In genomic region chr2:170762760-170763159, GRCh38 we compare ENCODE assay signal across 39 cellular contexts. TPM values are rescaled to one million over a fixed set of nuclear protein-coding genes. Genes with fewer than 3 reads are reported as not detected.
"Had no signal": no experiment of that assay in that cellular context is flagged by ENCODE, and none has a peak within 500 bp of the region (broad histone marks: within the 10 kb centered on the region; RNA-seq: fewer than 3 reads in every experiment).

No MANE protein-coding gene starts in this region.

- H3K9me3 ChIP-seq: Peyer's patch, SJSA1, SK-N-SH had no signal

- FAIRE-seq: TTC549 had no signal

- H3K27me3 ChIP-seq: brain microvascular endothelial cell, cardiac muscle cell, Peyer's patch, SJSA1 had no signal

- ATAC-seq: activated CD8-positive, alpha-beta memory T cell treated with anti-CD3 and anti-CD28 coated beads, Interleukin-2, amount 10 ng/mL, durations not matched to agents 7 days and 5 days; activated T-cell treated with anti-CD3 and anti-CD28 coated beads, Interleukin-2, amount 50 U/mL, for 72 hours; activated T-helper 17 cell treated with anti-CD3 and anti-CD28 coated beads, Interleukin-2, amount 50 U/mL, for 72 hours; PC-3 had no signal

- H3K4me3 Mint-ChIP-seq: activated B cell treated with CpG ODN at 0.5 μM for 24 hours; activated CD4-positive, alpha-beta memory T cell treated with anti-CD3 and anti-CD28 coated beads, Interleukin-2, amount 10 ng/mL, durations not matched to agents 7 days and 5 days; activated CD8-positive, alpha-beta memory T cell treated with anti-CD3 and anti-CD28 coated beads, Interleukin-2, amount 10 ng/mL, durations not matched to agents 7 days and 5 days; activated naive CD8-positive, alpha-beta T cell treated with anti-CD3 and anti-CD28 coated beads for 36 hours; activated T-cell treated with anti-CD3 and anti-CD28 coated beads, Interleukin-2, amount 50 U/mL, for 72 hours; activated T-helper 17 cell treated with anti-CD3 and anti-CD28 coated beads, Interleukin-2, amount 50 U/mL, for 72 hours; central memory CD8-positive, alpha-beta T cell; T-helper 1 cell treated with Interleukin-12 subunit alpha and Interleukin-12 subunit beta and Interleukin-4 antibody, amounts not matched to agents 30 μg/mL and 1 μg/mL, for 36 hours; T-helper 2 cell treated with Interferon-gamma antibody and Interleukin-4, amounts not matched to agents 5 μg/mL and 100 μg/mL, for 36 hours had no signal

- H3K9me3 Mint-ChIP-seq: activated B cell treated with CpG ODN at 0.5 μM for 24 hours; activated CD4-positive, alpha-beta memory T cell treated with anti-CD3 and anti-CD28 coated beads, Interleukin-2, amount 10 ng/mL, durations not matched to agents 7 days and 5 days; activated naive CD8-positive, alpha-beta T cell treated with anti-CD3 and anti-CD28 coated beads for 36 hours; activated T-cell treated with anti-CD3 and anti-CD28 coated beads, Interleukin-2, amount 50 U/mL, for 72 hours; activated T-helper 17 cell treated with anti-CD3 and anti-CD28 coated beads, Interleukin-2, amount 50 U/mL, for 72 hours; central memory CD8-positive, alpha-beta T cell; T-helper 1 cell treated with Interleukin-12 subunit alpha and Interleukin-12 subunit beta and Interleukin-4 antibody, amounts not matched to agents 30 μg/mL and 1 μg/mL, for 36 hours; T-helper 2 cell treated with Interferon-gamma antibody and Interleukin-4, amounts not matched to agents 5 μg/mL and 100 μg/mL, for 36 hours had no signal

- H3K36me3 Mint-ChIP-seq: activated CD8-positive, alpha-beta memory T cell treated with anti-CD3 and anti-CD28 coated beads, Interleukin-2, amount 10 ng/mL, durations not matched to agents 7 days and 5 days; activated naive CD8-positive, alpha-beta T cell treated with anti-CD3 and anti-CD28 coated beads for 36 hours had no signal

- H3K4me2 ChIP-seq: SK-N-SH had no signal

- H3K27ac ChIP-seq: brain microvascular endothelial cell, cardiac muscle cell, Peyer's patch, SJSA1 had no signal

- H3K27ac Mint-ChIP-seq: activated B cell treated with CpG ODN at 0.5 μM for 24 hours; activated CD4-positive, alpha-beta memory T cell treated with anti-CD3 and anti-CD28 coated beads, Interleukin-2, amount 10 ng/mL, durations not matched to agents 7 days and 5 days; activated CD8-positive, alpha-beta memory T cell treated with anti-CD3 and anti-CD28 coated beads, Interleukin-2, amount 10 ng/mL, durations not matched to agents 7 days and 5 days; activated naive CD8-positive, alpha-beta T cell treated with anti-CD3 and anti-CD28 coated beads for 36 hours; activated T-cell treated with anti-CD3 and anti-CD28 coated beads, Interleukin-2, amount 50 U/mL, for 72 hours; activated T-helper 17 cell treated with anti-CD3 and anti-CD28 coated beads, Interleukin-2, amount 50 U/mL, for 72 hours; T-helper 1 cell treated with Interleukin-12 subunit alpha and Interleukin-12 subunit beta and Interleukin-4 antibody, amounts not matched to agents 30 μg/mL and 1 μg/mL, for 36 hours; T-helper 2 cell treated with Interferon-gamma antibody and Interleukin-4, amounts not matched to agents 5 μg/mL and 100 μg/mL, for 36 hours had no signal

- H3K27me3 Mint-ChIP-seq: activated naive CD8-positive, alpha-beta T cell treated with anti-CD3 and anti-CD28 coated beads for 36 hours; central memory CD8-positive, alpha-beta T cell had no signal

- H3K36me3 ChIP-seq: brain microvascular endothelial cell, cardiac muscle cell, Peyer's patch, SJSA1 had no signal

- H3K4me1 Mint-ChIP-seq: activated B cell treated with CpG ODN at 0.5 μM for 24 hours; activated CD4-positive, alpha-beta memory T cell treated with anti-CD3 and anti-CD28 coated beads, Interleukin-2, amount 10 ng/mL, durations not matched to agents 7 days and 5 days; activated CD8-positive, alpha-beta memory T cell treated with anti-CD3 and anti-CD28 coated beads, Interleukin-2, amount 10 ng/mL, durations not matched to agents 7 days and 5 days; activated T-helper 17 cell treated with anti-CD3 and anti-CD28 coated beads, Interleukin-2, amount 50 U/mL, for 72 hours; central memory CD8-positive, alpha-beta T cell had no signal

- H3K4me1 ChIP-seq: Peyer's patch had no signal

- DNase-seq: activated B cell treated with CpG ODN at 0.5 μM for 24 hours; activated CD4-positive, alpha-beta memory T cell treated with anti-CD3 and anti-CD28 coated beads, Interleukin-2, amount 10 ng/mL, durations not matched to agents 7 days and 5 days; activated CD4-positive, alpha-beta T cell treated with anti-CD3 and anti-CD28 coated beads for 1 hour; activated CD4-positive, alpha-beta T cell treated with anti-CD3 and anti-CD28 coated beads for 48 hours; activated CD8-positive, alpha-beta memory T cell treated with anti-CD3 and anti-CD28 coated beads for 24 hours; activated CD8-positive, alpha-beta memory T cell treated with anti-CD3 and anti-CD28 coated beads, Interleukin-2, amount 10 ng/mL, durations not matched to agents 7 days and 5 days; activated CD8-positive, alpha-beta memory T cell treated with anti-CD3 and anti-CD28 coated beads, Interleukin-2, amount 50 U/mL, for 48 hours; activated effector memory CD4-positive, alpha-beta T cell treated with anti-CD3 and anti-CD28 coated beads, Interleukin-2, amount 50 U/mL, for 16 hours; activated naive CD4-positive, alpha-beta T cell; activated naive CD4-positive, alpha-beta T cell treated with anti-CD3 and anti-CD28 coated beads, Interleukin-2, amount 50 U/mL, for 16 hours; activated naive CD8-positive, alpha-beta T cell treated with anti-CD3 and anti-CD28 coated beads for 36 hours; activated T-cell treated with anti-CD3 and anti-CD28 coated beads, Interleukin-2, amount 50 U/mL, for 72 hours; amniotic stem cell; aorta; brain microvascular endothelial cell; Kasumi-1; KG1; MM.1S; MV-4-11; NCI-H1092; NCI-H1436 treated with DMSO at 0.1 percent for 48 hours; NCI-H1694 treated with DMSO at 0.1 percent for 48 hours; NCI-H2029; NCI-H345; NCI-H524 treated with DMSO at 0.1 percent for 48 hours; NK-92 treated with Interleukin-12 subunit alpha and Interleukin-12 subunit beta, amount 100 ng/mL, for 24 hours; PC-3; Peyer's patch; RPMI8226; SHP77 treated with DMSO at 0.1 percent for 48 hours; SK-N-SH had no signal

- H3K4me3 ChIP-seq: cardiac muscle cell, Peyer's patch, SJSA1 had no signal

- H3K9ac ChIP-seq: SK-N-SH had no signal

RNA-seq across cellular contexts. Expression of gene ERICH2, which starts 7.4 kb away (rescaled TPM):
- total RNA-seq: activated B cell treated with CpG ODN at 0.5 μM for 24 hours; activated CD4-positive, alpha-beta memory T cell treated with anti-CD3 and anti-CD28 coated beads, Interleukin-2, amount 10 ng/mL, durations not matched to agents 7 days and 5 days; activated CD8-positive, alpha-beta memory T cell treated with anti-CD3 and anti-CD28 coated beads, Interleukin-2, amount 10 ng/mL, durations not matched to agents 7 days and 5 days; activated T-helper 17 cell treated with anti-CD3 and anti-CD28 coated beads, Interleukin-2, amount 50 U/mL, for 72 hours; NCI-H460; Peyer's patch; SJSA1 had no signal
- polyA plus RNA-seq: SK-N-SH had no signal

RNA-seq across cellular contexts. Expression of gene SP5, which starts 47.6 kb away (rescaled TPM):
- total RNA-seq: activated B cell treated with CpG ODN at 0.5 μM for 24 hours; activated CD4-positive, alpha-beta memory T cell treated with anti-CD3 and anti-CD28 coated beads, Interleukin-2, amount 10 ng/mL, durations not matched to agents 7 days and 5 days; activated CD8-positive, alpha-beta memory T cell treated with anti-CD3 and anti-CD28 coated beads, Interleukin-2, amount 10 ng/mL, durations not matched to agents 7 days and 5 days; activated naive CD8-positive, alpha-beta T cell treated with anti-CD3 and anti-CD28 coated beads for 36 hours had no signal
- polyA plus RNA-seq: aorta, cardiac muscle cell, SK-N-SH had no signal

RNA-seq across cellular contexts. Expression of gene GAD1, which starts 53.9 kb away (rescaled TPM):
- total RNA-seq: activated B cell treated with CpG ODN at 0.5 μM for 24 hours, NCI-H460, Peyer's patch had no signal
